1 cellular context compared by ENCODE assay signal in genomic region chr14:20609215-20610001, GRCh38.
TF ChIP-seq lines count a peak whose summit lies in the region.

No MANE protein-coding gene starts in this region.

TF ChIP-seq in H1, 55 proteins besides CTCF, POLR2A, EP300 and RAD21 (continued from another document):
- TF ChIP-seq POU5F1 (IDR thresholded peaks at IDR 0.05; ENCODE audit: low read depth, low read length) (peak; percentile 67; the same call in 1 of the 2 replicates), TBP (IDR thresholded peaks at IDR 0.05; ENCODE audit: low read depth, low read length) (peak; percentile 99), KDM4A (IDR thresholded peaks at IDR 0.05; ENCODE audit: low read depth, low read length, severe bottlenecking) (peak; percentile 57), KDM5A (IDR thresholded peaks at IDR 0.05; ENCODE audit: low read length) (peak; percentile 81; the same call in 1 of the 2 replicates), CREB1 (IDR thresholded peaks at IDR 0.05) (peak; percentile 39; the same call in 1 of the 2 replicates), CBX8 (IDR thresholded peaks at IDR 0.05; ENCODE audit: borderline replicate concordance, low read depth, low read length) (no peak), SUZ12 (IDR thresholded peaks at IDR 0.05; ENCODE audit: low read length) (no peak), TEAD4 (IDR thresholded peaks at IDR 0.05; ENCODE audit: low read depth, low read length) (0 out of 2 replicates have a peak, but pooled peaks have one; percentile 21), ASH2L (IDR thresholded peaks at IDR 0.05; ENCODE audit: low read length) (peak; percentile 100), CHD2 (IDR thresholded peaks at IDR 0.05; ENCODE audit: low read length) (no peak)
